Comparison of ENCODE assay signal across 19 cellular contexts in genomic region chr6:22848121-22848520, GRCh38.
DNase-seq lines count a peak whose midpoint lies in the region; ATAC-seq, FAIRE-seq and TF ChIP-seq lines count a peak whose summit lies in the region.
"Had no signal": no experiment of that assay in that cellular context is flagged by ENCODE, and none has a peak within 500 bp of the region (broad histone marks: within the 10 kb centered on the region; RNA-seq: fewer than 3 reads in every experiment).

No MANE protein-coding gene starts in this region.

- DNase-seq in DMS 273 (lab: John Stamatoyannopoulos, UW; ENCODE audit: unreplicated experiment) (peak; percentile 5), DMS 273 treated with DMSO at 0.1 percent for 48 hours (lab: John Stamatoyannopoulos, UW) (no peak), astrocyte (ENCODE audit: low read depth) (no peak), choroid plexus epithelial cell (ENCODE audit: low read depth) (peak; percentile 70), NCI-H774 (lab: John Stamatoyannopoulos, UW) (no peak), D721Med (ENCODE audit: insufficient read length, low spot score) (no peak), NCI-H345 (lab: John Stamatoyannopoulos, UW) (no peak)
- no peak for DNase-seq in activated naive CD4-positive, alpha-beta T cell treated with anti-CD3 and anti-CD28 coated beads, Interleukin-2, amount 50 U/mL, for 72 hours (ENCODE audit: low spot score in 2 of 2)
- DNase-seq: AML-193; Caco-2; CD8-positive, alpha-beta memory T cell; DMS79; GDM1 had no signal

- H3K4me2 ChIP-seq in astrocyte (ENCODE audit: low read length), result no peak overlapping the region
- H3K4me2 ChIP-seq: BLaER1 had no signal

- no peaks in the 10 kb centered on the region for H3K4me1 ChIP-seq in astrocyte (ENCODE audit: insufficient read depth, low read length)
- H3K4me1 ChIP-seq: BLaER1, HAP-1 had no signal

- H3K36me3 ChIP-seq in astrocyte (ENCODE audit: insufficient read depth, low read length), result no peaks in the 10 kb centered on the region
- H3K36me3 ChIP-seq: BLaER1, HAP-1 had no signal

- H3K27ac ChIP-seq in astrocyte (ENCODE audit: low read depth, low read length), result no peak overlapping the region
- H3K27ac ChIP-seq: 22Rv1, BLaER1, HL-60 had no signal

- H3K27ac Mint-ChIP-seq in astrocyte (ENCODE audit: unreplicated experiment), result no peak overlapping the region
- no peak overlapping the region for H3K27ac Mint-ChIP-seq in activated naive CD4-positive, alpha-beta T cell treated with anti-CD3 and anti-CD28 coated beads, Interleukin-2, amount 50 U/mL, for 72 hours
- H3K27ac Mint-ChIP-seq: CD8-positive, alpha-beta memory T cell had no signal

- H2AFZ ChIP-seq in astrocyte (ENCODE audit: low read depth, low read length), result peak overlapping the region; percentile 34

- H3K27me3 ChIP-seq in astrocyte (ENCODE audit: insufficient read depth, low read length), result no peaks in the 10 kb centered on the region
- H3K27me3 ChIP-seq: BLaER1 had no signal

- no peak overlapping the region for H3K4me3 Mint-ChIP-seq in astrocyte (ENCODE audit: unreplicated experiment)
- H3K4me3 Mint-ChIP-seq: CD8-positive, alpha-beta memory T cell had no signal

- no peaks in the 10 kb centered on the region for H4K20me1 ChIP-seq in astrocyte (ENCODE audit: insufficient read depth, low read length)
- H4K20me1 ChIP-seq: BLaER1 had no signal

- no peaks in the 10 kb centered on the region for H3K27me3 Mint-ChIP-seq in astrocyte (ENCODE audit: low read depth, unreplicated experiment)
- H3K27me3 Mint-ChIP-seq: CD8-positive, alpha-beta memory T cell had no signal

- no peak for TF ChIP-seq CTCF in astrocyte (IDR thresholded peaks at IDR 0.05; ENCODE audit: insufficient read depth, low read depth, low read length)
- TF ChIP-seq CTCF in choroid plexus epithelial cell (conservative IDR thresholded peaks at IDR 0.05; ENCODE audit: low read depth, low read length), result no peak
- no peak for TF ChIP-seq CTCF in D721Med (IDR thresholded peaks at IDR 0.05; ENCODE audit: insufficient read depth, missing control alignments)

- H3K79me2 ChIP-seq in astrocyte (ENCODE audit: insufficient read depth, low read length), result no peaks in the 10 kb centered on the region

- no peak overlapping the region for H3K9ac ChIP-seq in astrocyte (ENCODE audit: low read length)
- H3K9ac ChIP-seq: BLaER1 had no signal

- FAIRE-seq in astrocyte (lab: Jason Lieb, UNC), result no peak
- no peak for FAIRE-seq in D721Med (lab: Jason Lieb, UNC)
- FAIRE-seq: GM19239, H1 had no signal

- H3K36me3 Mint-ChIP-seq in astrocyte (ENCODE audit: low read depth, unreplicated experiment), result no peaks in the 10 kb centered on the region
- H3K36me3 Mint-ChIP-seq in activated naive CD4-positive, alpha-beta T cell treated with anti-CD3 and anti-CD28 coated beads, Interleukin-2, amount 50 U/mL, for 72 hours, result no peaks in the 10 kb centered on the region
- H3K36me3 Mint-ChIP-seq: CD8-positive, alpha-beta memory T cell had no signal

- no peaks in the 10 kb centered on the region for H3K4me1 Mint-ChIP-seq in astrocyte (ENCODE audit: low read depth, unreplicated experiment)
- H3K4me1 Mint-ChIP-seq: CD8-positive, alpha-beta memory T cell had no signal

- peaks cover 3% of the 10 kb centered on the region for H3K9me3 Mint-ChIP-seq in astrocyte (ENCODE audit: unreplicated experiment)
- no peaks in the 10 kb centered on the region for H3K9me3 Mint-ChIP-seq in activated naive CD4-positive, alpha-beta T cell treated with anti-CD3 and anti-CD28 coated beads, Interleukin-2, amount 50 U/mL, for 72 hours

- H3K9me3 ChIP-seq in astrocyte (ENCODE audit: insufficient read depth, low read depth, low read length), result no peaks in the 10 kb centered on the region
- H3K9me3 ChIP-seq: BLaER1, Caco-2, HAP-1 had no signal

- H3K4me3 ChIP-seq in astrocyte (ENCODE audit: insufficient read depth, low read depth, low read length), result no peak overlapping the region
- H3K4me3 ChIP-seq in choroid plexus epithelial cell (ENCODE audit: low read depth, low read length), result no peak overlapping the region
- H3K4me3 ChIP-seq: BLaER1, HAP-1 had no signal

- ATAC-seq in activated naive CD4-positive, alpha-beta T cell treated with anti-CD3 and anti-CD28 coated beads, Interleukin-2, amount 50 U/mL, for 72 hours, result no peak

Comparison
In these comparisons a context has a peak if more than half of its experiments do, and no peak if none do; other contexts are left out.
1. DNase-seq: peak in DMS 273 (single experiment) and choroid plexus epithelial cell (single experiment); none in DMS 273 treated with DMSO at 0.1 percent for 48 hours (single experiment), astrocyte (single experiment), NCI-H774 (single experiment), activated naive CD4-positive, alpha-beta T cell treated with anti-CD3 and anti-CD28 coated beads, Interleukin-2, amount 50 U/mL, for 72 hours (0 of 2), D721Med (single experiment) and NCI-H345 (single experiment).